In genomic region chrX:150696836-150697235, GRCh38 we compare ENCODE assay signal across 11 cellular contexts. TPM values are rescaled to one million over a fixed set of nuclear protein-coding genes. Genes with fewer than 3 reads are reported as not detected.
DNase-seq lines count a peak whose midpoint lies in the region; ATAC-seq and TF ChIP-seq lines count a peak whose summit lies in the region.
"Had no signal": no experiment of that assay in that cellular context is flagged by ENCODE, and none has a peak within 500 bp of the region (broad histone marks: within the 10 kb centered on the region; RNA-seq: fewer than 3 reads in every experiment).

No MANE protein-coding gene starts in this region.

- no peak for TF ChIP-seq POLR2A in spleen (IDR thresholded peaks at IDR 0.05)
- no peak for TF ChIP-seq POLR2A in erythroblast (IDR thresholded peaks at IDR 0.05; ENCODE audit: low read length)

- peaks cover 0 to 7% (median 0%) of the 10 kb centered on the region in 6 donors for H3K36me3 ChIP-seq in spleen
- H3K36me3 ChIP-seq: gastrocnemius medialis, pancreas, uterus had no signal

- TF ChIP-seq CTCF in spleen (IDR thresholded peaks at IDR 0.05 in 8 of 11, conservative IDR thresholded peaks at IDR 0.05 in 3 of 11): no peak

- intact Hi-C loops in spleen (cut with DNase I; ENCODE audit: low total_unique reads): no loop called here

- peak overlapping the region in 6 of 8 donors; percentile 75 to 94 (median 89) for H3K27ac ChIP-seq in spleen
- H3K27ac ChIP-seq: gastrocnemius medialis, uterus had no signal

- H3K4me1 Mint-ChIP-seq in activated CD4-positive, alpha-beta T cell treated with anti-CD3 and anti-CD28 coated beads, Interleukin-2, amount 10 ng/mL, durations not matched to agents 7 days and 5 days: peaks cover 47% of the 10 kb centered on the region
- peaks cover 28 to 41% (median 33%) of the 10 kb centered on the region in 3 donors for H3K4me1 Mint-ChIP-seq in IgD-negative memory B cell
- H3K4me1 Mint-ChIP-seq in activated T-helper 17 cell treated with anti-CD3 and anti-CD28 coated beads, Interleukin-2, amount 50 U/mL, for 72 hours: peaks cover 20% of the 10 kb centered on the region

- H3K4me1 ChIP-seq in spleen: peaks cover 0 to 72% (median 42%) of the 10 kb centered on the region in 6 donors
- H3K4me1 ChIP-seq: uterus had no signal

- peak overlapping the region in 1 of 8 donors; percentile 43 for H3K4me3 ChIP-seq in spleen
- H3K4me3 ChIP-seq: gastrocnemius medialis, pancreas, uterus had no signal

- DNase-seq in activated CD4-positive, alpha-beta T cell treated with anti-CD3 and anti-CD28 coated beads, Interleukin-2, amount 10 ng/mL, durations not matched to agents 7 days and 5 days: no peak
- no peak for DNase-seq in activated CD4-positive, alpha-beta T cell treated with anti-CD3 and anti-CD28 coated beads, Interleukin-2, amount 50 U/mL, for 4 hours
- peak; percentile 81 for DNase-seq in spleen
- no peak for DNase-seq in erythroblast (lab: John Stamatoyannopoulos, UW)
- no peak for DNase-seq in occipital lobe (lab: John Stamatoyannopoulos, UW)
- DNase-seq: gastrocnemius medialis, pancreas, uterus had no signal

- H3K36me3 Mint-ChIP-seq in activated CD4-positive, alpha-beta T cell treated with anti-CD3 and anti-CD28 coated beads, Interleukin-2, amount 10 ng/mL, durations not matched to agents 7 days and 5 days (ENCODE audit: low read depth): peaks cover 32% of the 10 kb centered on the region
- H3K36me3 Mint-ChIP-seq in IgD-negative memory B cell: no peaks in the 10 kb centered on the region
- peaks cover 63% of the 10 kb centered on the region for H3K36me3 Mint-ChIP-seq in activated T-helper 17 cell treated with anti-CD3 and anti-CD28 coated beads, Interleukin-2, amount 50 U/mL, for 72 hours (ENCODE audit: low read depth)

- no peaks in the 10 kb centered on the region for H3K9me3 ChIP-seq in spleen
- H3K9me3 ChIP-seq: gastrocnemius medialis, pancreas, uterus had no signal

- ATAC-seq in activated T-helper 17 cell treated with anti-CD3 and anti-CD28 coated beads, Interleukin-2, amount 50 U/mL, for 72 hours (replicated peaks): peak; percentile 30
- no peak for ATAC-seq in HG03108 (IDR thresholded peaks at IDR 0.05; ENCODE audit: unreplicated experiment)
- ATAC-seq: gastrocnemius medialis had no signal

- no peaks in the 10 kb centered on the region for H3K27me3 Mint-ChIP-seq in activated CD4-positive, alpha-beta T cell treated with anti-CD3 and anti-CD28 coated beads, Interleukin-2, amount 10 ng/mL, durations not matched to agents 7 days and 5 days
- no peaks in the 10 kb centered on the region for H3K27me3 Mint-ChIP-seq in IgD-negative memory B cell
- H3K27me3 Mint-ChIP-seq in activated T-helper 17 cell treated with anti-CD3 and anti-CD28 coated beads, Interleukin-2, amount 50 U/mL, for 72 hours: no peaks in the 10 kb centered on the region

- WGBS in spleen, 5 donors: 24 to 40% (median 25%) methylated on average over 4 of the region's 4 CpGs

- H3K9me3 Mint-ChIP-seq in activated CD4-positive, alpha-beta T cell treated with anti-CD3 and anti-CD28 coated beads, Interleukin-2, amount 10 ng/mL, durations not matched to agents 7 days and 5 days: no peaks in the 10 kb centered on the region
- no peaks in the 10 kb centered on the region for H3K9me3 Mint-ChIP-seq in IgD-negative memory B cell
- no peaks in the 10 kb centered on the region for H3K9me3 Mint-ChIP-seq in activated T-helper 17 cell treated with anti-CD3 and anti-CD28 coated beads, Interleukin-2, amount 50 U/mL, for 72 hours

- no peaks in the 10 kb centered on the region for H3K27me3 ChIP-seq in spleen (replicated peaks in 1 of 7)
- H3K27me3 ChIP-seq: gastrocnemius medialis, pancreas, uterus had no signal

- CTCF ChIA-PET in activated CD4-positive, alpha-beta T cell treated with anti-CD3 and anti-CD28 coated beads, Interleukin-2, amount 10 ng/mL, durations not matched to agents 7 days and 5 days (lab: Charles Lee): no interaction called here

- peak overlapping the region; percentile 94 for H3K4me3 Mint-ChIP-seq in activated CD4-positive, alpha-beta T cell treated with anti-CD3 and anti-CD28 coated beads, Interleukin-2, amount 10 ng/mL, durations not matched to agents 7 days and 5 days
- peak overlapping the region; percentile 21 to 93 (median 85) for H3K4me3 Mint-ChIP-seq in IgD-negative memory B cell
- H3K4me3 Mint-ChIP-seq in activated T-helper 17 cell treated with anti-CD3 and anti-CD28 coated beads, Interleukin-2, amount 50 U/mL, for 72 hours: peak overlapping the region; percentile 86

- peak overlapping the region; percentile 80 for H3K27ac Mint-ChIP-seq in activated CD4-positive, alpha-beta T cell treated with anti-CD3 and anti-CD28 coated beads, Interleukin-2, amount 10 ng/mL, durations not matched to agents 7 days and 5 days
- H3K27ac Mint-ChIP-seq in IgD-negative memory B cell: peak overlapping the region in 2 of 3 donors; percentile 24 to 99
- peak overlapping the region; percentile 96 for H3K27ac Mint-ChIP-seq in activated T-helper 17 cell treated with anti-CD3 and anti-CD28 coated beads, Interleukin-2, amount 50 U/mL, for 72 hours

- POLR2A ChIA-PET in activated CD4-positive, alpha-beta T cell treated with anti-CD3 and anti-CD28 coated beads, Interleukin-2, amount 10 ng/mL, durations not matched to agents 7 days and 5 days (lab: Charles Lee): interaction anchor here (0.6 kb wide), 1 partner anchor 701 kb away, joined by 6 read pairs; no protein-coding TSS in a partner anchor

RNA-seq across cellular contexts. Expression of gene MTMR1, which starts 3.6 kb away (rescaled TPM):
- 10 to 100 TPM; 47.1 to 51.1 TPM for total RNA-seq in activated CD4-positive, alpha-beta T cell treated with anti-CD3 and anti-CD28 coated beads, Interleukin-2, amount 10 ng/mL, durations not matched to agents 7 days and 5 days
- polyA plus RNA-seq in IgD-negative memory B cell: 19.0 TPM
- 10 to 100 TPM; 25.5 to 36.0 TPM for total RNA-seq in activated T-helper 17 cell treated with anti-CD3 and anti-CD28 coated beads, Interleukin-2, amount 50 U/mL, for 72 hours
- total RNA-seq in spleen: 10 to 100 TPM; 34.7 to 52.1 (median 42.7) TPM
- 10 to 100 TPM; 10.6 to 18.0 (median 16.3) TPM for polyA plus RNA-seq in spleen
- total RNA-seq in occipital lobe: 29.0 TPM
